Comparison of ENCODE assay signal across 8 cellular contexts in genomic region chr12:49186307-49186706, GRCh38. TPM values are rescaled to one million over a fixed set of nuclear protein-coding genes. Genes with fewer than 3 reads are reported as not detected.
DNase-seq lines count a peak whose midpoint lies in the region; ATAC-seq and TF ChIP-seq lines count a peak whose summit lies in the region.
"Not testable (repeated sequence)": the region's sequence is repeated elsewhere in the genome, so short reads cannot be mapped to it uniquely, and the experiment has no call there.

No MANE protein-coding gene starts in this region.

- H3K27me3 ChIP-seq in CD4-positive, alpha-beta memory T cell (ENCODE audit: insufficient read depth, low read length); gastroesophageal sphincter; naive thymus-derived CD4-positive, alpha-beta T cell (ENCODE audit: control insufficient read depth in 2 of 2, insufficient read depth in 2 of 2, low read length in 2 of 2); rectal smooth muscle tissue (ENCODE audit: control insufficient read depth, insufficient read depth, low read length): not testable (repeated sequence)

- POLR2A ChIA-PET in CD4-positive, alpha-beta memory T cell (lab: Charles Lee; ENCODE audit: partially characterized antibody), result interaction anchor here (5.2 kb wide), 1 partner anchor 56 kb away, joined by 394 read pairs; the partner anchor contains the start of gene TUBA1B
- POLR2A ChIA-PET in naive thymus-derived CD4-positive, alpha-beta T cell (lab: Charles Lee), result interaction anchor here (0.7 to 5.9 kb wide), 2 partner anchors 55 to 645 kb away, joined by 5 to 226 read pairs; partner anchors contain the start of gene TUBA1B

- not testable (repeated sequence) for H3K9ac ChIP-seq in rectal smooth muscle tissue (ENCODE audit: low read length)

- intact Hi-C loops in CD4-positive, alpha-beta memory T cell (cut with micrococcal nuclease), result loop anchor here (5.0 kb wide), 1 partner anchor 99 kb away; no protein-coding TSS in a partner anchor
- intact Hi-C loops in activated CD4-positive, alpha-beta T cell treated with anti-CD3 and anti-CD28 coated beads, Interleukin-2, amount 10 ng/mL, durations not matched to agents 24 days and 14 days (cut with micrococcal nuclease), result loop anchor here (5.0 kb wide), 1 partner anchor 124 kb away; the partner anchor contains the start of gene KMT2D
- intact Hi-C loops in dendritic cell treated with granulocyte-macrophage colony-stimulating factor and Interleukin-4, amounts not matched to agents 40 ng/mL and 50 ng/mL, for 4 days (cut with micrococcal nuclease), result loop anchor here (5.0 kb wide), 1 partner anchor 124 kb away; the partner anchor contains the start of gene KMT2D
- intact Hi-C loops in naive thymus-derived CD4-positive, alpha-beta T cell (cut with micrococcal nuclease), result loop anchor here in 1 of 2 donors (5.0 kb wide), 2 partner anchors 124 to 556 kb away; partner anchors contain the start of genes KMT2D and TMBIM6

- H3K4me1 ChIP-seq in CD4-positive, alpha-beta memory T cell (ENCODE audit: insufficient read depth, low read length), result peaks cover 17% of the 10 kb centered on the region
- peaks cover 3 to 50% (median 12%) of the 10 kb centered on the region in 3 donors for H3K4me1 ChIP-seq in gastroesophageal sphincter
- peaks cover 7 to 12% of the 10 kb centered on the region in 2 donors for H3K4me1 ChIP-seq in naive thymus-derived CD4-positive, alpha-beta T cell (ENCODE audit: control insufficient read depth in 2 of 2, insufficient read depth in 2 of 2, low read length in 2 of 2)
- H3K4me1 ChIP-seq in rectal smooth muscle tissue (ENCODE audit: control insufficient read depth, insufficient read depth, low read length), result not testable (repeated sequence)

- H3K9me3 Mint-ChIP-seq in CD4-positive, alpha-beta memory T cell, result peaks cover 0 to 11% (median 0%) of the 10 kb centered on the region in 8 donors
- H3K9me3 Mint-ChIP-seq in activated CD4-positive, alpha-beta T cell treated with anti-CD3 and anti-CD28 coated beads, Interleukin-2, amount 10 ng/mL, durations not matched to agents 24 days and 14 days; dendritic cell treated with granulocyte-macrophage colony-stimulating factor and Interleukin-4, amounts not matched to agents 40 ng/mL and 50 ng/mL, for 4 days; type B pancreatic cell: not testable (repeated sequence)
- H3K9me3 Mint-ChIP-seq in naive thymus-derived CD4-positive, alpha-beta T cell, result peaks cover 0 to 17% (median 0%) of the 10 kb centered on the region in 11 donors

- not testable (repeated sequence) for TF ChIP-seq POLR2A in gastroesophageal sphincter (IDR thresholded peaks at IDR 0.05)

- TF ChIP-seq EP300 in gastroesophageal sphincter (IDR thresholded peaks at IDR 0.05), result not testable (repeated sequence)

- H3K4me3 ChIP-seq in CD4-positive, alpha-beta memory T cell (ENCODE audit: low read length in 2 of 2); naive thymus-derived CD4-positive, alpha-beta T cell (ENCODE audit: low read length): not testable (repeated sequence)
- H3K4me3 ChIP-seq in gastroesophageal sphincter (peak overlapping the region in 1 of 2 donors; percentile 95), rectal smooth muscle tissue (ENCODE audit: low read length) (peak overlapping the region; percentile 27)

- WGBS in gastroesophageal sphincter (ENCODE audit: low coverage in 1 of 2), 2 donors, result 53 to 58% methylated on average over 5 to 8 of the region's 11 CpGs

- peaks cover 31 to 38% of the 10 kb centered on the region in 2 donors for H3K36me3 Mint-ChIP-seq in CD4-positive, alpha-beta memory T cell
- H3K36me3 Mint-ChIP-seq in activated CD4-positive, alpha-beta T cell treated with anti-CD3 and anti-CD28 coated beads, Interleukin-2, amount 10 ng/mL, durations not matched to agents 24 days and 14 days (ENCODE audit: low read depth), result peaks cover 21% of the 10 kb centered on the region
- H3K36me3 Mint-ChIP-seq in dendritic cell treated with granulocyte-macrophage colony-stimulating factor and Interleukin-4, amounts not matched to agents 40 ng/mL and 50 ng/mL, for 4 days (ENCODE audit: low read depth), result peaks cover 50% of the 10 kb centered on the region
- peaks cover 0 to 29% (median 19%) of the 10 kb centered on the region in 5 donors for H3K36me3 Mint-ChIP-seq in naive thymus-derived CD4-positive, alpha-beta T cell
- peaks cover 31% of the 10 kb centered on the region for H3K36me3 Mint-ChIP-seq in type B pancreatic cell

- H3K27me3 Mint-ChIP-seq in CD4-positive, alpha-beta memory T cell; activated CD4-positive, alpha-beta T cell treated with anti-CD3 and anti-CD28 coated beads, Interleukin-2, amount 10 ng/mL, durations not matched to agents 24 days and 14 days; dendritic cell treated with granulocyte-macrophage colony-stimulating factor and Interleukin-4, amounts not matched to agents 40 ng/mL and 50 ng/mL, for 4 days; naive thymus-derived CD4-positive, alpha-beta T cell; type B pancreatic cell: not testable (repeated sequence)

- peaks cover 12 to 42% (median 28%) of the 10 kb centered on the region in 4 donors for H3K4me1 Mint-ChIP-seq in CD4-positive, alpha-beta memory T cell
- peaks cover 11% of the 10 kb centered on the region for H3K4me1 Mint-ChIP-seq in activated CD4-positive, alpha-beta T cell treated with anti-CD3 and anti-CD28 coated beads, Interleukin-2, amount 10 ng/mL, durations not matched to agents 24 days and 14 days
- H3K4me1 Mint-ChIP-seq in dendritic cell treated with granulocyte-macrophage colony-stimulating factor and Interleukin-4, amounts not matched to agents 40 ng/mL and 50 ng/mL, for 4 days (ENCODE audit: low read depth), result peaks cover 28% of the 10 kb centered on the region
- peaks cover 11 to 32% (median 26%) of the 10 kb centered on the region in 7 donors for H3K4me1 Mint-ChIP-seq in naive thymus-derived CD4-positive, alpha-beta T cell
- peaks cover 14% of the 10 kb centered on the region for H3K4me1 Mint-ChIP-seq in type B pancreatic cell (ENCODE audit: unreplicated experiment)

- H3K9me3 ChIP-seq in CD4-positive, alpha-beta memory T cell (ENCODE audit: control insufficient read depth in 1 of 2, low read length in 2 of 2); gastroesophageal sphincter; naive thymus-derived CD4-positive, alpha-beta T cell (ENCODE audit: control insufficient read depth in 2 of 3, low read length in 3 of 3): not testable (repeated sequence)

- TF ChIP-seq CTCF in gastroesophageal sphincter (IDR thresholded peaks at IDR 0.05); type B pancreatic cell (conservative IDR thresholded peaks at IDR 0.05): not testable (repeated sequence)

- H3K4me3 Mint-ChIP-seq in CD4-positive, alpha-beta memory T cell, result peak overlapping the region in 4 of 8 donors; percentile 27 to 63 (median 47)
- H3K4me3 Mint-ChIP-seq in activated CD4-positive, alpha-beta T cell treated with anti-CD3 and anti-CD28 coated beads, Interleukin-2, amount 10 ng/mL, durations not matched to agents 24 days and 14 days, result peak overlapping the region; percentile 47
- peak overlapping the region; percentile 52 for H3K4me3 Mint-ChIP-seq in dendritic cell treated with granulocyte-macrophage colony-stimulating factor and Interleukin-4, amounts not matched to agents 40 ng/mL and 50 ng/mL, for 4 days
- peak overlapping the region in 4 of 10 donors; percentile 5 to 48 (median 45) for H3K4me3 Mint-ChIP-seq in naive thymus-derived CD4-positive, alpha-beta T cell
- H3K4me3 Mint-ChIP-seq in type B pancreatic cell, result peak overlapping the region; percentile 60

- ATAC-seq in gastroesophageal sphincter; naive thymus-derived CD4-positive, alpha-beta T cell: not testable (repeated sequence)

- peaks cover 11% of the 10 kb centered on the region for H3K36me3 ChIP-seq in CD4-positive, alpha-beta memory T cell (ENCODE audit: insufficient read depth, low read length)
- H3K36me3 ChIP-seq in gastroesophageal sphincter, result peaks cover 0 to 33% of the 10 kb centered on the region in 2 donors
- peaks cover 4 to 29% (median 7%) of the 10 kb centered on the region in 3 experiments for H3K36me3 ChIP-seq in naive thymus-derived CD4-positive, alpha-beta T cell (ENCODE audit: control insufficient read depth in 2 of 3, insufficient read depth in 3 of 3, low read length in 3 of 3)
- not testable (repeated sequence) for H3K36me3 ChIP-seq in rectal smooth muscle tissue (ENCODE audit: control insufficient read depth, insufficient read depth, low read length)

- DNase-seq in CD4-positive, alpha-beta memory T cell, result peak in 2 of 5 donors; percentile 2 to 8
- not testable (repeated sequence) for DNase-seq in activated CD4-positive, alpha-beta T cell treated with anti-CD3 and anti-CD28 coated beads, Interleukin-2, amount 10 ng/mL, durations not matched to agents 24 days and 14 days
- peak in 1 of 9 donors; percentile 4 for DNase-seq in naive thymus-derived CD4-positive, alpha-beta T cell
- DNase-seq in type B pancreatic cell (ENCODE audit: extremely low spot score, unreplicated experiment), result peak; percentile 44

- not testable (repeated sequence) for H3K27ac ChIP-seq in CD4-positive, alpha-beta memory T cell (ENCODE audit: low read depth, low read length); naive thymus-derived CD4-positive, alpha-beta T cell (ENCODE audit: low read depth, low read length)
- H3K27ac ChIP-seq in angular gyrus (ENCODE audit: low read depth, low read length), result peak overlapping the region; percentile 73
- H3K27ac ChIP-seq in gastroesophageal sphincter, result peak overlapping the region in 3 of 4 donors; percentile 97 to 100 (median 99)
- peak overlapping the region; percentile 40 for H3K27ac ChIP-seq in rectal smooth muscle tissue (ENCODE audit: low read depth, low read length)

- CTCF ChIA-PET in CD4-positive, alpha-beta memory T cell (lab: Charles Lee; ENCODE audit: partially characterized antibody); naive thymus-derived CD4-positive, alpha-beta T cell (lab: Charles Lee): not testable (repeated sequence)

- H3K27ac Mint-ChIP-seq in CD4-positive, alpha-beta memory T cell, result peak overlapping the region in 5 of 7 donors; percentile 12 to 90 (median 69)
- H3K27ac Mint-ChIP-seq in activated CD4-positive, alpha-beta T cell treated with anti-CD3 and anti-CD28 coated beads, Interleukin-2, amount 10 ng/mL, durations not matched to agents 24 days and 14 days, result peak overlapping the region; percentile 6
- H3K27ac Mint-ChIP-seq in dendritic cell treated with granulocyte-macrophage colony-stimulating factor and Interleukin-4, amounts not matched to agents 40 ng/mL and 50 ng/mL, for 4 days, result peak overlapping the region; percentile 57
- peak overlapping the region in 6 of 9 donors; percentile 10 to 88 (median 47) for H3K27ac Mint-ChIP-seq in naive thymus-derived CD4-positive, alpha-beta T cell
- not testable (repeated sequence) for H3K27ac Mint-ChIP-seq in type B pancreatic cell

RNA-seq across cellular contexts. Expression of gene TUBA1A, which starts 2.6 kb away (rescaled TPM):
- 100 to 1,000 TPM in 1 of 2 experiments, 10 to 100 TPM in 1; 97.5 to 102 TPM for total RNA-seq in CD4-positive, alpha-beta memory T cell
- 100 to 1,000 TPM; 164 to 315 TPM for polyA plus RNA-seq in CD4-positive, alpha-beta memory T cell
- total RNA-seq in activated CD4-positive, alpha-beta T cell treated with anti-CD3 and anti-CD28 coated beads, Interleukin-2, amount 10 ng/mL, durations not matched to agents 24 days and 14 days, result 45.9 and 46.8 TPM in 2 replicates
- 1,000 to 10,000 TPM in 1 of 4 donors, 100 to 1,000 TPM in 3; 514 to 1,167 (median 639) TPM for total RNA-seq in gastroesophageal sphincter
- 100 to 1,000 TPM in 2 of 5 experiments, 10 to 100 TPM in 3; 61.8 to 492 (median 98.8) TPM for total RNA-seq in naive thymus-derived CD4-positive, alpha-beta T cell
- 100 to 1,000 TPM; 176 to 178 TPM for polyA plus RNA-seq in naive thymus-derived CD4-positive, alpha-beta T cell
- 211 and 489 TPM in 2 replicates for total RNA-seq in type B pancreatic cell (ENCODE audit: low replicate concordance)

RNA-seq across cellular contexts. Expression of gene TUBA1B, which starts 55.1 kb away (rescaled TPM):
- 100 to 1,000 TPM; 332 to 361 TPM for total RNA-seq in CD4-positive, alpha-beta memory T cell
- polyA plus RNA-seq in CD4-positive, alpha-beta memory T cell, result 100 to 1,000 TPM; 411 to 573 TPM
- 1,679 and 1,696 TPM in 2 replicates for total RNA-seq in activated CD4-positive, alpha-beta T cell treated with anti-CD3 and anti-CD28 coated beads, Interleukin-2, amount 10 ng/mL, durations not matched to agents 24 days and 14 days
- 1,000 to 10,000 TPM in 1 of 4 donors, 100 to 1,000 TPM in 3; 568 to 1,050 (median 731) TPM for total RNA-seq in gastroesophageal sphincter
- 1,000 to 10,000 TPM in 1 of 5 experiments, 100 to 1,000 TPM in 4; 124 to 1,463 (median 279) TPM for total RNA-seq in naive thymus-derived CD4-positive, alpha-beta T cell
- 100 to 1,000 TPM; 473 to 648 TPM for polyA plus RNA-seq in naive thymus-derived CD4-positive, alpha-beta T cell
- total RNA-seq in type B pancreatic cell (ENCODE audit: low replicate concordance), result 664 and 1,458 TPM in 2 replicates
